In the genomic region with DNA sequence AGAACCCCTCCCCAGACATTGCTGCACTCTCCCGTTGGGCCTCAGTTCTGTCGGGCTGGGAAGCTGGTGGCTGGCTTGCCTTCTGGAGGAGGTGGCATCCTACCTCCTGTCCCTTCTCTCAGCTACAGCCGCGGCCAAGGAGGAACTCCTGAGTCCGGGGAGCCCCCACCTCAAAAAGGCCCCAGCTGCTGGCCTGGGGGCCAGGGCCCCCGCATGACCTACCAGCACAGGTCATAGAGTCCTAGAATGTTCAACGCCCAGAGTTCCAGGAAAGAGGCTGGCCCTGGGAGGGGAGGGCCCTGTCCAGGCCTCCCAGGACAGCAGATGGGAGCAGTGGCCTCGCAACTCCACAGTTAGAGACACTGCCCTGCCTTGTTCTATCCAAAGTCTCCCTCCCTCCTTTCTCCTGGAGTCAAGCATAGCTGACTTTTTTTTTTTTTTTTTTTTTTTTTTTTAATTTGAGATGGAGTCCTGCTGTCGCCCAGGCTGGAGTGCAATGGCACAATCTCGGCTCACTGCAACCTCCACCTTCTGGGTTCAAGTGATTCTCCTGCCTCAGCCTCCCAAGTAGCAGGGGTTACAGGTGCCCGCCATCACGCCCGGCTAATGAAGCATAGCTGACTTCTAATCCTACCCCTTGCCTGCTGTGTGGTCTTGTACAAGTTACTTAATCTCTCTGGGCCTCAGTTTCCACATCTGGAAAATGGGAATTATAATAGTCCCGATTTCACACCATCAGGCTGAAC, we compare ENCODE assay signal across 1 cellular context.
TF ChIP-seq lines count a peak whose summit lies in the region.

No MANE protein-coding gene starts in this region.

TF ChIP-seq in SK-N-SH, 30 proteins besides CTCF, POLR2A, EP300 and RAD21:
- TF ChIP-seq TAF1 (IDR thresholded peaks at IDR 0.05; ENCODE audit: borderline replicate concordance, low read depth, low read length) = no peak
- no peak for TF ChIP-seq GABPA (IDR thresholded peaks at IDR 0.05; ENCODE audit: low read depth)
- no peak for TF ChIP-seq POLR2AphosphoS5 (IDR thresholded peaks at IDR 0.05; ENCODE audit: low read depth, low read length)
- no peak for TF ChIP-seq RXRA (IDR thresholded peaks at IDR 0.05; ENCODE audit: borderline replicate concordance, low read depth)
- no peak for TF ChIP-seq ELF1 (IDR thresholded peaks at IDR 0.05)
- no peak for TF ChIP-seq CHD2 (IDR thresholded peaks at IDR 0.05; ENCODE audit: low read length, partially characterized antibody)
- TF ChIP-seq TCF12 (IDR thresholded peaks at IDR 0.05) = no peak
- TF ChIP-seq SIN3A (IDR thresholded peaks at IDR 0.05; ENCODE audit: borderline replicate concordance, low read depth, low read length) = no peak
- no peak for TF ChIP-seq TEAD4 (IDR thresholded peaks at IDR 0.05; ENCODE audit: borderline replicate concordance, insufficient read depth)
- no peak for TF ChIP-seq USF1 (IDR thresholded peaks at IDR 0.05; ENCODE audit: borderline replicate concordance, low read depth)
- no peak for TF ChIP-seq GATA2 (CRISPR knock-in tag; IDR thresholded peaks at IDR 0.05)
